Comparison of ENCODE assay signal across 16 cellular contexts in the genomic region with DNA sequence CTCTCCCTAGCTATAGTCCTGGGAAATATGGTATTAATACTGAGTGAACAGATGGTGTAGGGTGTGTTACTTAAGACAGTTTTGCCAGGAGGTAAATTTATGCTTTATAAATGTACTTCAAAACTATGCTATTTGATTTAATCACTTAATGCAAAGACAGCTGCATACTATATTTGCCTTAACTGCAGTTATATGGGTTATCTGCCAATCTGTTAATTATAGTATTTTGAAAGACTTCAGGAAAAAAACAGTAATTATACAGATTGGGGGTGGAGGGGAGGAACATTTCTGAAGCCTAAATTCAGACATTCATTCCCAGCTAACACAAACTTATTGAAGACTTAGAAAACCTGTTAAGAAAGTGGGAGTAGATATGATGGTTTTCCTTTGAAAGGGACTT.
"Had no signal": no experiment of that assay in that cellular context is flagged by ENCODE, and none has a peak within 500 bp of the region (broad histone marks: within the 10 kb centered on the region; RNA-seq: fewer than 3 reads in every experiment).

No MANE protein-coding gene starts in this region.

- FAIRE-seq: endothelial cell of umbilical vein had no signal

- DNase-seq: activated CD4-positive, alpha-beta memory T cell treated with anti-CD3 and anti-CD28 coated beads for 36 hours; activated CD4-positive, alpha-beta T cell treated with anti-CD3 and anti-CD28 coated beads for 36 hours; activated naive CD4-positive, alpha-beta T cell; activated naive CD8-positive, alpha-beta T cell treated with anti-CD3 and anti-CD28 coated beads for 36 hours; activated T-cell treated with anti-CD3 and anti-CD28 coated beads for 4 hours; amygdala; effector CD8-positive, alpha-beta T cell; heart left ventricle; left lung; occipital lobe; posterior cingulate gyrus; spleen; stimulated activated naive B cell treated with anti-CD40 and anti-IgM and Interleukin-4, amounts not matched to agents 10 μg/mL and 1 μg/mL and 100 μg/mL, for 72 hours; upper lobe of right lung had no signal

- ATAC-seq: activated CD4-positive, alpha-beta T cell treated with anti-CD3 and anti-CD28 coated beads for 36 hours; gastroesophageal sphincter; left lung; upper lobe of right lung had no signal
